In genomic region chr9:91489391-91489899, GRCh38 we compare ENCODE assay signal across 19 cellular contexts.
A peak's percentile ranks its signal among the peaks of the same experiment; 100 is the strongest.
DNase-seq lines count a peak whose midpoint lies in the region; ATAC-seq, FAIRE-seq and TF ChIP-seq lines count a peak whose summit lies in the region.
"Had no signal": no experiment of that assay in that cellular context is flagged by ENCODE, and none has a peak within 500 bp of the region (broad histone marks: within the 10 kb centered on the region; RNA-seq: fewer than 3 reads in every experiment).

No MANE protein-coding gene starts in this region.

- H3K4me1 ChIP-seq in HepG2 (ENCODE audit: insufficient read depth, low read length): no peaks in the 10 kb centered on the region
- H3K4me1 ChIP-seq: foreskin keratinocyte had no signal

- H3K9me3 Mint-ChIP-seq in activated CD4-positive, alpha-beta T cell treated with anti-CD3 and anti-CD28 coated beads for 36 hours (ENCODE audit: low read depth): no peaks in the 10 kb centered on the region
- peaks cover 2% of the 10 kb centered on the region for H3K9me3 Mint-ChIP-seq in stimulated activated effector memory CD8-positive, alpha-beta T cell treated with anti-CD3 and anti-CD28 coated beads, Interleukin-12 subunit alpha, Interleukin-12 subunit beta, amount 100 ng/mL, for 72 hours
- peaks cover 0 to 2% (median 2%) of the 10 kb centered on the region in 3 donors for H3K9me3 Mint-ChIP-seq in T-cell
- H3K9me3 Mint-ChIP-seq: activated naive CD8-positive, alpha-beta T cell treated with anti-CD3 and anti-CD28 coated beads, Interleukin-2, amount 10 ng/mL, durations not matched to agents 7 days and 5 days had no signal

- H4K20me1 ChIP-seq in HepG2 (ENCODE audit: insufficient read depth, low read length): no peaks in the 10 kb centered on the region

- TF ChIP-seq POLR2A in HepG2 (IDR thresholded peaks at IDR 0.05; ENCODE audit: insufficient read depth in 1 of 2, low read depth in 2 of 2, low read length in 2 of 2): no peak

- H3K36me3 Mint-ChIP-seq in activated CD4-positive, alpha-beta T cell treated with anti-CD3 and anti-CD28 coated beads for 36 hours (ENCODE audit: low read depth): no peaks in the 10 kb centered on the region
- H3K36me3 Mint-ChIP-seq in stimulated activated effector memory CD8-positive, alpha-beta T cell treated with anti-CD3 and anti-CD28 coated beads, Interleukin-12 subunit alpha, Interleukin-12 subunit beta, amount 100 ng/mL, for 72 hours: no peaks in the 10 kb centered on the region
- H3K36me3 Mint-ChIP-seq in T-cell: no peaks in the 10 kb centered on the region
- H3K36me3 Mint-ChIP-seq: activated naive CD8-positive, alpha-beta T cell treated with anti-CD3 and anti-CD28 coated beads, Interleukin-2, amount 10 ng/mL, durations not matched to agents 7 days and 5 days had no signal

- no peaks in the 10 kb centered on the region for H3K79me2 ChIP-seq in HepG2 (ENCODE audit: insufficient read depth, low read length)

- no peak for TF ChIP-seq EP300 in HepG2 (IDR thresholded peaks at IDR 0.05; ENCODE audit: low read depth in 2 of 2, low read length in 2 of 2)
- no peak for TF ChIP-seq EP300 in HepG2 (CRISPR knock-in tag; IDR thresholded peaks at IDR 0.05; ENCODE audit: borderline replicate concordance)

- H3K27ac ChIP-seq in HepG2 (ENCODE audit: extremely low read length, insufficient read depth, low read length): no peak overlapping the region
- H3K27ac ChIP-seq: foreskin keratinocyte had no signal

- no peak overlapping the region for H3K4me3 Mint-ChIP-seq in activated CD4-positive, alpha-beta T cell treated with anti-CD3 and anti-CD28 coated beads for 36 hours
- no peak overlapping the region for H3K4me3 Mint-ChIP-seq in stimulated activated effector memory CD8-positive, alpha-beta T cell treated with anti-CD3 and anti-CD28 coated beads, Interleukin-12 subunit alpha, Interleukin-12 subunit beta, amount 100 ng/mL, for 72 hours
- H3K4me3 Mint-ChIP-seq in T-cell: no peak overlapping the region
- H3K4me3 Mint-ChIP-seq: activated naive CD8-positive, alpha-beta T cell treated with anti-CD3 and anti-CD28 coated beads, Interleukin-2, amount 10 ng/mL, durations not matched to agents 7 days and 5 days; nephron progenitor cell had no signal

- ATAC-seq in activated CD4-positive, alpha-beta T cell treated with anti-CD3 and anti-CD28 coated beads for 36 hours: peak; percentile 26
- ATAC-seq in left ventricle myocardium superior: peak; percentile 81
- ATAC-seq in stimulated activated effector memory CD8-positive, alpha-beta T cell treated with anti-CD3 and anti-CD28 coated beads, Interleukin-12 subunit alpha, Interleukin-12 subunit beta, amount 100 ng/mL, for 72 hours: peak; percentile 96
- no peak for ATAC-seq in T-cell (replicated peaks in 1 of 4)
- ATAC-seq in HepG2: no peak
- ATAC-seq: foreskin keratinocyte, GM12878 had no signal

- H3K27me3 Mint-ChIP-seq in activated CD4-positive, alpha-beta T cell treated with anti-CD3 and anti-CD28 coated beads for 36 hours: peaks cover 31% of the 10 kb centered on the region
- peaks cover 7 to 16% of the 10 kb centered on the region in 2 donors for H3K27me3 Mint-ChIP-seq in T-cell

- no peak overlapping the region for H2AFZ ChIP-seq in HepG2 (ENCODE audit: low read length)

- CTCF ChIA-PET in activated CD4-positive, alpha-beta T cell treated with anti-CD3 and anti-CD28 coated beads for 36 hours (lab: Charles Lee): interaction anchor here (0.5 kb wide), 1 partner anchor 428 kb away, joined by 6 read pairs; no protein-coding TSS in a partner anchor
- CTCF ChIA-PET in T-cell (lab: Charles Lee) (no interaction called here), HepG2 (lab: Yijun Ruan, JAX; ENCODE audit: low intra/inter-chr PET ratio, low total read pairs) (no interaction called here)

- H3K4me1 Mint-ChIP-seq in activated CD4-positive, alpha-beta T cell treated with anti-CD3 and anti-CD28 coated beads for 36 hours: peaks cover 4% of the 10 kb centered on the region
- H3K4me1 Mint-ChIP-seq in stimulated activated effector memory CD8-positive, alpha-beta T cell treated with anti-CD3 and anti-CD28 coated beads, Interleukin-12 subunit alpha, Interleukin-12 subunit beta, amount 100 ng/mL, for 72 hours: peaks cover 13% of the 10 kb centered on the region
- H3K4me1 Mint-ChIP-seq in T-cell: no peaks in the 10 kb centered on the region
- H3K4me1 Mint-ChIP-seq: nephron progenitor cell had no signal

- WGBS in HepG2 (ENCODE audit: low lambda C conversion rate): 0% methylated on average over 4 of the region's 5 CpGs

- no peaks in the 10 kb centered on the region for H3K36me3 ChIP-seq in HepG2 (replicated peaks in 1 of 2; ENCODE audit: control insufficient read depth in 1 of 2, insufficient read depth in 2 of 2, low read length in 2 of 2)

- H3K27ac Mint-ChIP-seq in activated CD4-positive, alpha-beta T cell treated with anti-CD3 and anti-CD28 coated beads for 36 hours: no peak overlapping the region
- H3K27ac Mint-ChIP-seq in stimulated activated effector memory CD8-positive, alpha-beta T cell treated with anti-CD3 and anti-CD28 coated beads, Interleukin-12 subunit alpha, Interleukin-12 subunit beta, amount 100 ng/mL, for 72 hours: no peak overlapping the region
- no peak overlapping the region for H3K27ac Mint-ChIP-seq in T-cell
- H3K27ac Mint-ChIP-seq: activated naive CD8-positive, alpha-beta T cell treated with anti-CD3 and anti-CD28 coated beads, Interleukin-2, amount 10 ng/mL, durations not matched to agents 7 days and 5 days; nephron progenitor cell had no signal

- no peak overlapping the region for H3K9ac ChIP-seq in HepG2 (ENCODE audit: insufficient read depth, low read depth, low read length)

- H3K4me3 ChIP-seq in HepG2 (replicated peaks in 1 of 3; ENCODE audit: insufficient read depth in 1 of 3, low read depth in 2 of 3, low read length in 3 of 3): no peak overlapping the region
- H3K4me3 ChIP-seq: GM12878 had no signal

- intact Hi-C loops in activated CD4-positive, alpha-beta T cell treated with anti-CD3 and anti-CD28 coated beads for 36 hours (cut with DNase I, micrococcal nuclease): no loop called here
- intact Hi-C loops in left ventricle myocardium superior (cut with micrococcal nuclease) (no loop called here), HepG2 (cut with micrococcal nuclease; ENCODE audit: unreplicated experiment) (no loop called here)

- H3K27me3 ChIP-seq in HepG2 (ENCODE audit: control insufficient read depth in 1 of 2, insufficient read depth in 2 of 2, low read length in 2 of 2): peaks cover 3 to 39% of the 10 kb centered on the region in 2 experiments; a peak in 2 of 5 replicates

- no peak for TF ChIP-seq RAD21 in HepG2 (CRISPR knock-in tag; IDR thresholded peaks at IDR 0.05)

- POLR2A ChIA-PET in activated CD4-positive, alpha-beta T cell treated with anti-CD3 and anti-CD28 coated beads for 36 hours (lab: Charles Lee): no interaction called here
- POLR2A ChIA-PET in T-cell (lab: Charles Lee) (no interaction called here), HepG2 (lab: Yijun Ruan, JAX) (no interaction called here)

- in situ Hi-C loops in SK-MEL-5 (cut with HindIII; ENCODE audit: low pct_unique_long_range_greater_than_20kb, low sequenced_read_pairs) (no loop called here), HepG2 (cut with HindIII; ENCODE audit: extremely low pct_ligation_motif_present, low pct_unique_long_range_greater_than_20kb) (no loop called here)

- TF ChIP-seq CTCF in HepG2 (CRISPR knock-in tag; IDR thresholded peaks at IDR 0.05): no peak

- no peak overlapping the region for H3K4me2 ChIP-seq in HepG2 (ENCODE audit: low read depth, low read length)

- H3K9me3 ChIP-seq in HepG2 (ENCODE audit: low read length): no peaks in the 10 kb centered on the region

- no peak for FAIRE-seq in HepG2 (lab: Jason Lieb, UNC)
- FAIRE-seq: GM12878 had no signal

- DNase-seq in activated CD4-positive, alpha-beta T cell treated with anti-CD3 and anti-CD28 coated beads for 36 hours: peak; percentile 17
- DNase-seq in activated CD4-positive, alpha-beta T cell treated with anti-CD3 and anti-CD28 coated beads, Interleukin-2, amount 50 U/mL, for 1 hour: no peak
- DNase-seq in SK-MEL-5 (ENCODE audit: low read depth, low spot score): peak; percentile 82
- DNase-seq in left ventricle myocardium superior: no peak
- DNase-seq in stimulated activated effector memory CD8-positive, alpha-beta T cell treated with anti-CD3 and anti-CD28 coated beads, Interleukin-12 subunit alpha, Interleukin-12 subunit beta, amount 100 ng/mL, for 72 hours (ENCODE audit: low spot score in 2 of 2): no peak
- no peak for DNase-seq in T-cell
- no peak for DNase-seq in NCI-H1092 treated with DMSO at 0.1 percent for 48 hours (lab: John Stamatoyannopoulos, UW)
- no peak for DNase-seq in HepG2 (ENCODE audit: low spot score)
- DNase-seq: ACHN; activated CD8-positive, alpha-beta memory T cell treated with anti-CD3 and anti-CD28 coated beads for 24 hours; activated naive CD8-positive, alpha-beta T cell treated with anti-CD3 and anti-CD28 coated beads, Interleukin-2, amount 10 ng/mL, durations not matched to agents 7 days and 5 days; dermis blood vessel endothelial cell; DMS153; foreskin keratinocyte; GOT3; Kasumi-1; NCI-H226; nephron progenitor cell had no signal

- no TSS peak for BruUV-seq in HepG2 (replicated peaks; lab: Mats Ljungman, UMichigan)

TF ChIP-seq in HepG2, 621 proteins besides CTCF, POLR2A, EP300 and RAD21 (continues in another document):
- no peak for TF ChIP-seq NCOA2 (CRISPR knock-in tag; IDR thresholded peaks at IDR 0.05)
- no peak for TF ChIP-seq DNMT3B (CRISPR knock-in tag; conservative IDR thresholded peaks at IDR 0.05)
- TF ChIP-seq MXD4 (CRISPR knock-in tag; IDR thresholded peaks at IDR 0.05): no peak
- no peak for TF ChIP-seq ZBTB39 (CRISPR knock-in tag; IDR thresholded peaks at IDR 0.05)
- no peak for TF ChIP-seq ZNF263 (CRISPR knock-in tag; IDR thresholded peaks at IDR 0.05)
- no peak for TF ChIP-seq NFE2 (CRISPR knock-in tag; IDR thresholded peaks at IDR 0.05)
- no peak for TF ChIP-seq PPARG (CRISPR knock-in tag; conservative IDR thresholded peaks at IDR 0.05)
- TF ChIP-seq ZNF337 (CRISPR knock-in tag; IDR thresholded peaks at IDR 0.05; ENCODE audit: borderline replicate concordance, low read depth): no peak

Comparison
In these comparisons a context has a peak if more than half of its experiments do, and no peak if none do; other contexts are left out.
1. DNase-seq: peak in activated CD4-positive, alpha-beta T cell treated with anti-CD3 and anti-CD28 coated beads for 36 hours (single experiment) and SK-MEL-5 (single experiment); none in activated CD4-positive, alpha-beta T cell treated with anti-CD3 and anti-CD28 coated beads, Interleukin-2, amount 50 U/mL, for 1 hour (single experiment), left ventricle myocardium superior (single experiment), stimulated activated effector memory CD8-positive, alpha-beta T cell treated with anti-CD3 and anti-CD28 coated beads, Interleukin-12 subunit alpha, Interleukin-12 subunit beta, amount 100 ng/mL, for 72 hours (0 of 2), T-cell (0 of 34), NCI-H1092 treated with DMSO at 0.1 percent for 48 hours (single experiment) and HepG2 (single experiment).
2. ATAC-seq: peak in activated CD4-positive, alpha-beta T cell treated with anti-CD3 and anti-CD28 coated beads for 36 hours (single experiment), left ventricle myocardium superior (single experiment) and stimulated activated effector memory CD8-positive, alpha-beta T cell treated with anti-CD3 and anti-CD28 coated beads, Interleukin-12 subunit alpha, Interleukin-12 subunit beta, amount 100 ng/mL, for 72 hours (single experiment); none in T-cell (0 of 4) and HepG2 (single experiment).